Comparison of ENCODE assay signal across 1 cellular context in genomic region chr3:197456271-197457091, GRCh38.
TF ChIP-seq lines count a peak whose summit lies in the region.

No MANE protein-coding gene starts in this region.

TF ChIP-seq in H1, 55 proteins besides CTCF, POLR2A, EP300 and RAD21 (continued from another document):
- TF ChIP-seq ATF2 (IDR thresholded peaks at IDR 0.05; ENCODE audit: low read length) (peak; percentile 34; the same call in 1 of the 2 replicates), EZH2 (IDR thresholded peaks at IDR 0.05; ENCODE audit: low read depth, low read length, severe bottlenecking) (no peak), KDM1A (IDR thresholded peaks at IDR 0.05; ENCODE audit: borderline replicate concordance, low read length) (no peak), HDAC6 (IDR thresholded peaks at IDR 0.05; ENCODE audit: low read depth, low read length) (no peak), CHD2 (IDR thresholded peaks at IDR 0.05; ENCODE audit: low read length) (no peak), EGR1 (IDR thresholded peaks at IDR 0.05; ENCODE audit: borderline replicate concordance, low read depth, low read length) (peak; percentile 78; the same call in 1 of the 2 replicates), BRCA1 (IDR thresholded peaks at IDR 0.05; ENCODE audit: low read depth, low read length) (no peak), GABPA (IDR thresholded peaks at IDR 0.05; ENCODE audit: borderline replicate concordance, insufficient read depth, low read length) (peak; percentile 79), POU5F1 (IDR thresholded peaks at IDR 0.05; ENCODE audit: low read depth, low read length) (no peak), NANOG (IDR thresholded peaks at IDR 0.05; ENCODE audit: insufficient read depth, low read depth, low read length, poor library complexity, severe bottlenecking) (no peak), ASH2L (IDR thresholded peaks at IDR 0.05; ENCODE audit: low read length) (peak; percentile 82), RNF2 (IDR thresholded peaks at IDR 0.05; ENCODE audit: borderline replicate concordance, low read depth, low read length, missing control alignments, poor library complexity, severe bottlenecking) (no peak), BCL11A (IDR thresholded peaks at IDR 0.05; ENCODE audit: low read depth in 2 of 2, low read length in 2 of 2) (no peak), TAF1 (IDR thresholded peaks at IDR 0.05; ENCODE audit: low read depth, low read length) (peak; percentile 51; the same call in 1 of the 2 replicates), E2F6 (IDR thresholded peaks at IDR 0.05) (peak; percentile 64), KDM4A (IDR thresholded peaks at IDR 0.05; ENCODE audit: low read depth, low read length, severe bottlenecking) (peak; percentile 86), TCF12 (IDR thresholded peaks at IDR 0.05; ENCODE audit: low read depth, low read length) (0 out of 2 replicates have a peak, but pooled peaks have one; percentile 44), JUN (IDR thresholded peaks at IDR 0.05; ENCODE audit: low read depth, low read length) (no peak), RBBP5 (IDR thresholded peaks at IDR 0.05; ENCODE audit: borderline replicate concordance, low read depth, low read length) (peak; percentile 84; the same call in 1 of the 2 replicates), SAP30 (IDR thresholded peaks at IDR 0.05; ENCODE audit: insufficient read depth, insufficient replicate concordance, low read length) (peak; percentile 42), SIRT6 (IDR thresholded peaks at IDR 0.05; ENCODE audit: low read length) (no peak), ZNF274 (IDR thresholded peaks at IDR 0.05; ENCODE audit: borderline replicate concordance, extremely low read depth, low read length) (no peak), SP2 (IDR thresholded peaks at IDR 0.05; ENCODE audit: low read length) (no peak), NRF1 (IDR thresholded peaks at IDR 0.05; ENCODE audit: low read depth, low read length) (no peak), MAFK (IDR thresholded peaks at IDR 0.05; ENCODE audit: low read depth, low read length) (no peak), YY1 (IDR thresholded peaks at IDR 0.05; ENCODE audit: low read depth, low read length) (no peak), CHD7 (IDR thresholded peaks at IDR 0.05; ENCODE audit: insufficient replicate concordance, low read length) (no peak), CBX8 (IDR thresholded peaks at IDR 0.05; ENCODE audit: borderline replicate concordance, low read depth, low read length) (no peak), SIN3A (conservative IDR thresholded peaks at IDR 0.05 in 1 of 2, IDR thresholded peaks at IDR 0.05 in 1 of 2; ENCODE audit: low read depth in 1 of 2, low read length in 2 of 2) (0 out of 4 replicates have a peak, but pooled peaks of 1 of the 2 experiments have one; percentile 51), CHD1 (IDR thresholded peaks at IDR 0.05; ENCODE audit: low read depth, low read length) (no peak), FOSL1 (IDR thresholded peaks at IDR 0.05; ENCODE audit: insufficient read depth, low read depth, low read length) (no peak), POLR2AphosphoS5 (IDR thresholded peaks at IDR 0.05; ENCODE audit: low read depth, low read length) (no peak), MAX (IDR thresholded peaks at IDR 0.05) (peak; percentile 81), SP4 (IDR thresholded peaks at IDR 0.05; ENCODE audit: low read length) (no peak), PHF8 (conservative IDR thresholded peaks at IDR 0.05; ENCODE audit: low read depth, low read length) (0 out of 2 replicates have a peak, but pooled peaks have one; percentile 50), CBX5 (IDR thresholded peaks at IDR 0.05; ENCODE audit: low read depth, low read length) (no peak)
